In the genomic region with DNA sequence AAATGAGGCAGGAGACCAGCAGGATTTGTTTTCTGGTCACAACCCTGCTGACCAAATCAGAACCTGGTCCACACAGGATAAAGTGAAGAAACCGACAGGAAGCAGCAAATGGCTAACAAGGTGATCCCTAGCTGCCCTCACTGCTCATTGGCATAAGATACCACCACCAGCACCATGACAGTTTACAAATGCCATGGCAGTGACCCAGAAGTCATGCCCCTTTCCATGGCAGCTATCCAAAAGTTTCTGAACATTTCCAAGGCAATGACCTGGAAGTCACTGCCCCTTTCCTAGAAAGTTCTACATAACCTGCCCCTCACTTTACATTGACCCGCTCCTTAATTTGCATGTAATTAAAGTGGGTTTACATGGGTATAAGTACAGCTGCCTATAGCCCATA, we compare ENCODE assay signal across 7 cellular contexts.
"Had no signal": no experiment of that assay in that cellular context is flagged by ENCODE, and none has a peak within 500 bp of the region (broad histone marks: within the 10 kb centered on the region; RNA-seq: fewer than 3 reads in every experiment).

No MANE protein-coding gene starts in this region.

- DNase-seq: GM23248, GOT3, H7, HFFc6, KBM-7 had no signal

- ATAC-seq: HCT116 had no signal

- H3K4me1 ChIP-seq: HAP-1 had no signal

- H3K27ac ChIP-seq: GM23248 had no signal

- H3K36me3 ChIP-seq: HAP-1 had no signal

- H3K4me3 ChIP-seq: GM23248, HAP-1 had no signal

- H3K9me3 ChIP-seq: HAP-1 had no signal
